ENCODE assay signal across 17 cellular contexts in the genomic region with DNA sequence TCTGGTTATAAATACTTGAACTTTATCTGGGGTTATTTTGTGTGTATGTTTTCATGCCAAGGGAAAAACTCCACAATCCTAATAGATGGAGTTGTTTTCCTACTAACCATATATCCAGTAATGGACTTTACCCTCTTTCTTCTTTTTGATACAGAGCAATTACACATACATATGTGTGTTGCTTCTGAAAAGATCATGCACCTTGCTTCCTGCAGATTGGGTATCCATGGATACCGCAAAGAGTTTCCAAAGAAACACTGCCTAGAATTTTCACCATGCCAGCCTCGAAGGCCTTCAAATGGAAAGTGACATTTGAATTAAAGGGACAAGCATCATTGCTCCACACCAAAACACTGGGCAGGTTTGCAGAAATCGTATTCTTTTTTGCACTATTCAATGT.
"Had no signal": no experiment of that assay in that cellular context is flagged by ENCODE, and none has a peak within 500 bp of the region (broad histone marks: within the 10 kb centered on the region; RNA-seq: fewer than 3 reads in every experiment).

No MANE protein-coding gene starts in this region.

- H3K27ac Mint-ChIP-seq: activated CD4-positive, alpha-beta T cell treated with anti-CD3 and anti-CD28 coated beads, Interleukin-2, amount 10 ng/mL, durations not matched to agents 7 days and 5 days; activated naive CD8-positive, alpha-beta T cell; activated T-cell treated with anti-CD3 and anti-CD28 coated beads, Interleukin-2, amount 50 U/mL, for 72 hours; naive B cell; stimulated activated memory B cell treated with anti-CD40 and anti-IgM and Interleukin-4, amounts not matched to agents 10 μg/mL and 1 μg/mL and 100 μg/mL, for 72 hours; T-helper 2 cell treated with Interferon-gamma antibody and Interleukin-4, amounts not matched to agents 5 μg/mL and 100 μg/mL, for 36 hours had no signal

- DNase-seq: activated CD4-positive, alpha-beta T cell treated with anti-CD3 and anti-CD28 coated beads, Interleukin-2, amount 10 ng/mL, durations not matched to agents 7 days and 5 days; activated CD8-positive, alpha-beta memory T cell treated with anti-CD3 and anti-CD28 coated beads, Interleukin-2, amount 50 U/mL, for 48 hours; activated gamma-delta T cell treated with Interleukin-2 at 50 U/mL for 16 hours; activated T-cell treated with anti-CD3 and anti-CD28 coated beads, Interleukin-2, amount 50 U/mL, for 72 hours; amniotic stem cell; brain microvascular endothelial cell; cerebellar nuclear complex; kidney; lower lobe of right lung; naive B cell; SW 1271; thyroid gland had no signal

- H3K9me3 Mint-ChIP-seq: activated CD4-positive, alpha-beta T cell treated with anti-CD3 and anti-CD28 coated beads, Interleukin-2, amount 10 ng/mL, durations not matched to agents 7 days and 5 days; activated T-cell treated with anti-CD3 and anti-CD28 coated beads, Interleukin-2, amount 50 U/mL, for 72 hours; stimulated activated memory B cell treated with anti-CD40 and anti-IgM and Interleukin-4, amounts not matched to agents 10 μg/mL and 1 μg/mL and 100 μg/mL, for 72 hours; T-helper 2 cell treated with Interferon-gamma antibody and Interleukin-4, amounts not matched to agents 5 μg/mL and 100 μg/mL, for 36 hours had no signal

- H3K4me3 Mint-ChIP-seq: activated CD4-positive, alpha-beta T cell treated with anti-CD3 and anti-CD28 coated beads, Interleukin-2, amount 10 ng/mL, durations not matched to agents 7 days and 5 days; activated naive CD8-positive, alpha-beta T cell; activated T-cell treated with anti-CD3 and anti-CD28 coated beads, Interleukin-2, amount 50 U/mL, for 72 hours; naive B cell; stimulated activated memory B cell treated with anti-CD40 and anti-IgM and Interleukin-4, amounts not matched to agents 10 μg/mL and 1 μg/mL and 100 μg/mL, for 72 hours; T-helper 2 cell treated with Interferon-gamma antibody and Interleukin-4, amounts not matched to agents 5 μg/mL and 100 μg/mL, for 36 hours had no signal

- H3K9me3 ChIP-seq: lower lobe of right lung, neutrophil, thyroid gland had no signal

- H3K4me1 ChIP-seq: lower lobe of right lung, thyroid gland had no signal

- H3K4me3 ChIP-seq: hepatocyte, lower lobe of right lung, thyroid gland had no signal

- ATAC-seq: activated T-cell treated with anti-CD3 and anti-CD28 coated beads, Interleukin-2, amount 50 U/mL, for 72 hours; lower lobe of right lung; stimulated activated memory B cell treated with anti-CD40 and anti-IgM and Interleukin-4, amounts not matched to agents 10 μg/mL and 1 μg/mL and 100 μg/mL, for 72 hours had no signal

- H3K27ac ChIP-seq: brain microvascular endothelial cell, hepatocyte, lower lobe of right lung, neutrophil, thyroid gland had no signal

- H3K27me3 Mint-ChIP-seq: activated CD4-positive, alpha-beta T cell treated with anti-CD3 and anti-CD28 coated beads, Interleukin-2, amount 10 ng/mL, durations not matched to agents 7 days and 5 days; activated naive CD8-positive, alpha-beta T cell; naive B cell; stimulated activated memory B cell treated with anti-CD40 and anti-IgM and Interleukin-4, amounts not matched to agents 10 μg/mL and 1 μg/mL and 100 μg/mL, for 72 hours had no signal

- H3K27me3 ChIP-seq: brain microvascular endothelial cell, hepatocyte, neutrophil, thyroid gland had no signal
